ENCODE assay signal across 8 cellular contexts in the genomic region with DNA sequence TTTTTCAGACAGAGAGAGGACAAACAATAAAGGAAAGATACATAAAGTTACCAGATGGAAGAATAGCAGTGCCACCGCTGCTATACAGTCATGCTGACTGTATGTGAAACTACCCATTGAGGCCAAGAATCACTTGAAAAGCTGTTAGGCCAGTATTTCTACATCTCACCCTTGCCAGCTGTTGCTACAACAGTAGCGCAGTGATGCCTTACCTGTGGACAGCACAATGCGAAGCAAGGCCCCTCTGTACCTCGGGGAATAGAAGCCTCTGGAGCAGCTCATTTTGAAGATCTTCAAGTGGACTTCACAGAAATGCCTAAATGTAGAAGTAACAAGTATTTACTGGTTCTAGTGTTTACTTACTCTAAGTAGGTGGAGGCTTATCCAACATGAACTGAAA. TPM values are rescaled to one million over a fixed set of nuclear protein-coding genes. Genes with fewer than 3 reads are reported as not detected.
"Had no signal": no experiment of that assay in that cellular context is flagged by ENCODE, and none has a peak within 500 bp of the region (broad histone marks: within the 10 kb centered on the region; RNA-seq: fewer than 3 reads in every experiment).

No MANE protein-coding gene starts in this region.

RNA-seq across cellular contexts. Expression of gene AMY1B, which starts 4.7 kb away (rescaled TPM):
- total RNA-seq: LHCN-M2, MCF 10A, NCI-H460, OCI-LY7, Peyer's patch, Right ventricle myocardium inferior, SJCRH30, SK-MEL-5 had no signal

RNA-seq across cellular contexts. Expression of gene AMY1A, which starts 45.1 kb away (rescaled TPM):
- total RNA-seq: LHCN-M2, MCF 10A, NCI-H460, OCI-LY7, Peyer's patch, Right ventricle myocardium inferior, SJCRH30, SK-MEL-5 had no signal

RNA-seq across cellular contexts. Expression of gene AMY1C, which starts 49.0 kb away (rescaled TPM):
- total RNA-seq: LHCN-M2, MCF 10A, NCI-H460, OCI-LY7, Peyer's patch, Right ventricle myocardium inferior, SJCRH30, SK-MEL-5 had no signal
